In genomic region chr12:31855427-31855826, GRCh38 we compare ENCODE assay signal across 25 cellular contexts.
DNase-seq lines count a peak whose midpoint lies in the region; ATAC-seq and TF ChIP-seq lines count a peak whose summit lies in the region.
"Had no signal": no experiment of that assay in that cellular context is flagged by ENCODE, and none has a peak within 500 bp of the region (broad histone marks: within the 10 kb centered on the region; RNA-seq: fewer than 3 reads in every experiment).

No MANE protein-coding gene starts in this region.

- H3K4me1 Mint-ChIP-seq in activated naive CD8-positive, alpha-beta T cell (ENCODE audit: low read depth) = peaks cover 8% of the 10 kb centered on the region
- peaks cover 15% of the 10 kb centered on the region for H3K4me1 Mint-ChIP-seq in activated naive CD8-positive, alpha-beta T cell treated with anti-CD3 and anti-CD28 coated beads, Interleukin-2, amount 50 U/mL, for 24 hours

- no peak for ATAC-seq in activated naive CD8-positive, alpha-beta T cell treated with anti-CD3 and anti-CD28 coated beads, Interleukin-2, amount 50 U/mL, for 24 hours
- peak; percentile 14 for ATAC-seq in left lobe of liver
- no peak for ATAC-seq in GM19467 (IDR thresholded peaks at IDR 0.05; ENCODE audit: unreplicated experiment)
- ATAC-seq: A549, GM12878 had no signal

- H3K4me3 Mint-ChIP-seq in activated naive CD8-positive, alpha-beta T cell = no peak overlapping the region
- H3K4me3 Mint-ChIP-seq in activated naive CD8-positive, alpha-beta T cell treated with anti-CD3 and anti-CD28 coated beads, Interleukin-2, amount 50 U/mL, for 24 hours = no peak overlapping the region
- H3K4me3 Mint-ChIP-seq: B cell; CD14-positive monocyte; CD4-positive, alpha-beta memory T cell; CD4-positive, CD25-positive, alpha-beta regulatory T cell; CD8-positive, alpha-beta memory T cell had no signal

- H3K27ac ChIP-seq in HL-60 (replicated peaks) (peak overlapping the region; percentile 34; the same call in 1 of the 2 replicates), neutrophil (peak overlapping the region; percentile 97)
- H3K27ac ChIP-seq: 22Rv1; A549; BLaER1 treated with 17β-estradiol and CSF1 and Interleukin-3, amounts not matched to agents 10 nM and 100 nM had no signal

- peaks cover 28 to 42% of the 10 kb centered on the region in 2 experiments for H3K4me1 ChIP-seq in neutrophil (ENCODE audit: control insufficient read depth in 1 of 2, insufficient read depth in 1 of 2, low read depth in 1 of 2, low read length in 1 of 2)
- H3K4me1 ChIP-seq: A549 had no signal

- no peaks in the 10 kb centered on the region for H3K27me3 Mint-ChIP-seq in activated naive CD8-positive, alpha-beta T cell
- no peaks in the 10 kb centered on the region for H3K27me3 Mint-ChIP-seq in activated naive CD8-positive, alpha-beta T cell treated with anti-CD3 and anti-CD28 coated beads, Interleukin-2, amount 50 U/mL, for 24 hours
- H3K27me3 Mint-ChIP-seq: B cell; CD4-positive, alpha-beta memory T cell; CD4-positive, CD25-positive, alpha-beta regulatory T cell; CD8-positive, alpha-beta memory T cell had no signal

- peaks cover 10% of the 10 kb centered on the region for H3K36me3 Mint-ChIP-seq in activated naive CD8-positive, alpha-beta T cell
- peaks cover 14% of the 10 kb centered on the region for H3K36me3 Mint-ChIP-seq in activated naive CD8-positive, alpha-beta T cell treated with anti-CD3 and anti-CD28 coated beads, Interleukin-2, amount 50 U/mL, for 24 hours (ENCODE audit: low read depth)

- H3K36me3 ChIP-seq in neutrophil = no peaks in the 10 kb centered on the region

- H3K9me3 ChIP-seq in neutrophil = no peaks in the 10 kb centered on the region

- no peaks in the 10 kb centered on the region for H3K27me3 ChIP-seq in HL-60 (ENCODE audit: insufficient read depth, poor library complexity, severe bottlenecking)
- H3K27me3 ChIP-seq in neutrophil = no peaks in the 10 kb centered on the region
- H3K27me3 ChIP-seq: BLaER1 treated with 17β-estradiol and CSF1 and Interleukin-3, amounts not matched to agents 10 nM and 100 nM had no signal

- peak overlapping the region; percentile 10 for H3K27ac Mint-ChIP-seq in activated naive CD8-positive, alpha-beta T cell
- no peak overlapping the region for H3K27ac Mint-ChIP-seq in activated naive CD8-positive, alpha-beta T cell treated with anti-CD3 and anti-CD28 coated beads, Interleukin-2, amount 50 U/mL, for 24 hours
- H3K27ac Mint-ChIP-seq: B cell; CD4-positive, alpha-beta memory T cell; CD4-positive, CD25-positive, alpha-beta regulatory T cell; CD8-positive, alpha-beta memory T cell had no signal

- H3K4me3 ChIP-seq in HL-60 (replicated peaks; ENCODE audit: insufficient read depth, low read length) = no peak overlapping the region
- H3K4me3 ChIP-seq in neutrophil (ENCODE audit: low read depth in 1 of 2, low read length in 1 of 2) = no peak overlapping the region
- H3K4me3 ChIP-seq: A549; BLaER1 treated with 17β-estradiol and CSF1 and Interleukin-3, amounts not matched to agents 10 nM and 100 nM; GM12878 had no signal

- peaks cover 18% of the 10 kb centered on the region for H3K9me3 Mint-ChIP-seq in activated naive CD8-positive, alpha-beta T cell (ENCODE audit: low read depth)
- H3K9me3 Mint-ChIP-seq in activated naive CD8-positive, alpha-beta T cell treated with anti-CD3 and anti-CD28 coated beads, Interleukin-2, amount 50 U/mL, for 24 hours = peaks cover 39% of the 10 kb centered on the region

- no peak for DNase-seq in activated naive CD8-positive, alpha-beta T cell treated with anti-CD3 and anti-CD28 coated beads, Interleukin-2, amount 50 U/mL, for 24 hours
- no peak for DNase-seq in HL-60 (ENCODE audit: low read depth in 1 of 2, low spot score in 1 of 2)
- no peak for DNase-seq in left lobe of liver (ENCODE audit: low spot score)
- DNase-seq in T-helper 9 cell = no peak
- DNase-seq: AML-193; CD4-positive, alpha-beta memory T cell; CD4-positive, CD25-positive, alpha-beta regulatory T cell; CD8-positive, alpha-beta memory T cell; COR-L47; DMS 273 treated with DMSO at 0.1 percent for 48 hours; DMS153; DMS53; DMS79; DND-41; EL; GDM1 had no signal

- no peak for TF ChIP-seq CTCF in HL-60 (IDR thresholded peaks at IDR 0.05; ENCODE audit: insufficient read depth, low read length)
- no peak for TF ChIP-seq CTCF in neutrophil (IDR thresholded peaks at IDR 0.05)
